In genomic region chr17:28661635-28662526, GRCh38 we compare ENCODE assay signal across 8 cellular contexts. TPM values are rescaled to one million over a fixed set of nuclear protein-coding genes. Genes with fewer than 3 reads are reported as not detected.
DNase-seq lines count a peak whose midpoint lies in the region; ATAC-seq and TF ChIP-seq lines count a peak whose summit lies in the region.

TSS of gene SDF2 (minus strand) at chr17:28661906. CDS start at chr17:28661876, 30 bp downstream.
TSS of gene SUPT6H (plus strand) at chr17:28662205. CDS start at chr17:28673402, 11,197 bp downstream.

- H3K79me2 ChIP-seq in OCI-LY1 (ENCODE audit: insufficient read depth, low read length): peaks cover 53% of the 10 kb centered on the region

- peak within 1 kb of the TSS; percentile 85 for H3K4me3 ChIP-seq in OCI-LY1 (ENCODE audit: low read depth, low read length, poor library complexity, severe bottlenecking)

- peaks cover 13% of the 10 kb centered on the region for H3K27me3 Mint-ChIP-seq in endothelial cell (ENCODE audit: unreplicated experiment)

- no peaks in the 10 kb centered on the region for H3K9me2 ChIP-seq in OCI-LY1 (ENCODE audit: low read depth, low read length)

- peak within 1 kb of the TSS; percentile 78 for H3K9ac ChIP-seq in OCI-LY1 (ENCODE audit: low read length)

- peak within 1 kb of the TSS; percentile 100 for H3K4me3 Mint-ChIP-seq in endothelial cell (ENCODE audit: unreplicated experiment)

- H3K27me3 ChIP-seq in OCI-LY1 (ENCODE audit: insufficient read depth, low read length): no peaks in the 10 kb centered on the region

- H3K9me3 ChIP-seq in OCI-LY1 (ENCODE audit: low read length): peaks cover 3% of the 10 kb centered on the region; the same call in 1 of the 2 replicates

- H2AFZ ChIP-seq in OCI-LY1 (ENCODE audit: low read length): no peak within 1 kb of the TSS

- H3K9me3 Mint-ChIP-seq in endothelial cell (ENCODE audit: unreplicated experiment): no peaks in the 10 kb centered on the region

- ATAC-seq in GM21447 (IDR thresholded peaks at IDR 0.05; ENCODE audit: unreplicated experiment): peak; percentile 75

- H3K4me2 ChIP-seq in OCI-LY1 (ENCODE audit: low read length): peak within 1 kb of the TSS; percentile 95

- H3F3A ChIP-seq in OCI-LY1 (ENCODE audit: insufficient read depth, low read length): no peaks in the 10 kb centered on the region

- peaks cover 46% of the 10 kb centered on the region for H3K36me3 ChIP-seq in OCI-LY1 (ENCODE audit: insufficient read depth, low read length)

- peaks cover 41% of the 10 kb centered on the region for H3K36me3 Mint-ChIP-seq in endothelial cell (ENCODE audit: low read depth, unreplicated experiment)

- peak within 1 kb of the TSS; percentile 100 for H3K27ac Mint-ChIP-seq in endothelial cell (ENCODE audit: unreplicated experiment)

- DNase-seq in DMS 273 (lab: John Stamatoyannopoulos, UW; ENCODE audit: unreplicated experiment) (peak; percentile 96), HuH-7 (ENCODE audit: low spot score) (peak; percentile 94), endothelial cell (ENCODE audit: low spot score) (peak; percentile 90), middle frontal gyrus (ENCODE audit: extremely low spot score, low spot score) (peak; percentile 90)
- DNase-seq in activated CD8-positive, alpha-beta memory T cell treated with anti-CD3 and anti-CD28 coated beads, Interleukin-2, amount 50 U/mL, for 4 hours: peak; percentile 95
- peak; percentile 87 to 94 for DNase-seq in stimulated activated CD8-positive, alpha-beta memory T cell treated with anti-CD3 and anti-CD28 coated beads, Interleukin-2, amount 100 ng/mL, for 48 hours (ENCODE audit: low read depth in 2 of 2)

- peak within 1 kb of the TSS; percentile 88 for H3K27ac ChIP-seq in OCI-LY1 (ENCODE audit: low read depth, low read length, poor library complexity, severe bottlenecking)

- peaks cover 35% of the 10 kb centered on the region for H3K4me1 Mint-ChIP-seq in endothelial cell (ENCODE audit: unreplicated experiment)

- TF ChIP-seq CTCF in OCI-LY1 (IDR thresholded peaks at IDR 0.05; ENCODE audit: low read length) (no peak), endothelial cell (IDR thresholded peaks at IDR 0.05; ENCODE audit: unreplicated experiment) (no peak)

- H4K20me1 ChIP-seq in OCI-LY1 (ENCODE audit: insufficient read depth, low read length): no peaks in the 10 kb centered on the region

- peaks cover 35% of the 10 kb centered on the region for H3K4me1 ChIP-seq in OCI-LY1 (ENCODE audit: insufficient read depth, low read length, severe bottlenecking)

RNA-seq across cellular contexts. Expression of gene SDF2, which starts in this region (rescaled TPM):
- 52.8 TPM for total RNA-seq in endothelial cell (ENCODE audit: unreplicated experiment)

RNA-seq across cellular contexts. Expression of gene SUPT6H, which starts in this region (rescaled TPM):
- 87.4 TPM for total RNA-seq in endothelial cell (ENCODE audit: unreplicated experiment)

Comparison
In these comparisons a context has a peak if more than half of its experiments do, and no peak if none do; other contexts are left out.
1. Peak in every context shown above with its lines: DNase-seq, ATAC-seq, H3K4me3 ChIP-seq and H3K27ac ChIP-seq.